Comparison of ENCODE assay signal across 15 cellular contexts in the genomic region with DNA sequence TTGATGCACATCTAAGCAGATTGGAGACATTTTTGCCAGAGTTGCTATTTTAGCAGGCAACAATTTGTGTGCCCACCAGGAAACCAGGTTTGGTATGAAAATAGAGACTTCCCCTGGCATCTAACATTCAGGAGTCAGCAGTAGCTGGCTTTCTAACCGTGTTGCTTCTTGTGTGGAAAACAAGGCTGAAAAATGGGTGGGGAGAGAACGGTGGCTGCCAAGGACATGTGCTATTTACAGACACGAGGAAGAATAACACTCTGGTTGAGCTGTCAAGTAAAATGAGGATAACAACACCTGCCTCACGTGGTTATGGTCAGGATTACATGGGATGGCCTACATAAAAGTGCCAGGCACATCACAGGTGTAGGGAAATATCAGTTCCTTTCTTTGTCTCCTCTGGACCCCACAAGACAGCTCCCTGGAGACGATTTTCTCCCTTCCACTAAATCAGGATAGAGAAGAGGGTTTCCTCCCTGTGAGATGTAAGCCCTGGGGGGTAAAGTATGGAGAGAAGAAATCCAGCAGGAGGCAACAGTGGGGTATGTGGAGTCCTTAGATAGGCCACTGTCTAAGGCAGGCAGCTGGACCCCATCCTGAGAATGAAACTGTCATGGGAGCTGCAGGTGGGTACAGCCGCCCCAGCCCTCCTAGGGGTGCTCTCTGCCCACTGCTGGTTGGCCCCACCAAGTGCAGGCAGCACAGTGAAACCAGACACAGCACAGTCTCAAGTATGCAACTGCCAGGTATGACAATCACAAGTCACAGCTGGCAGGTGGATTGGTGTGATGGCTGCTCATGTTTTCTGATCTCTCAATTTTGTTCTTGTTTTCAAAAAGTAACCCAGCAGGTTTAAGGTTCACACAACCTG.
DNase-seq lines count a peak whose midpoint lies in the region; ATAC-seq and TF ChIP-seq lines count a peak whose summit lies in the region.
"Had no signal": no experiment of that assay in that cellular context is flagged by ENCODE, and none has a peak within 500 bp of the region (broad histone marks: within the 10 kb centered on the region; RNA-seq: fewer than 3 reads in every experiment).

No MANE protein-coding gene starts in this region.

- H2AFZ ChIP-seq in PC-9, result no peak overlapping the region

- BruUV-seq in PC-9 (replicated peaks; lab: Mats Ljungman, UMichigan), result no TSS peak
- BruUV-seq in Caco-2 (replicated peaks; lab: Mats Ljungman, UMichigan), result no TSS peak

- H3K79me2 ChIP-seq in PC-9 (ENCODE audit: low read depth), result no peaks in the 10 kb centered on the region

- no peaks in the 10 kb centered on the region for H3K4me1 ChIP-seq in CD4-positive, CD25-positive, alpha-beta regulatory T cell (ENCODE audit: control insufficient read depth, insufficient read depth, low read length, poor library complexity, severe bottlenecking)
- H3K4me1 ChIP-seq in PC-9 (replicated peaks; ENCODE audit: insufficient read depth), result peaks cover 12% of the 10 kb centered on the region
- H3K4me1 ChIP-seq in Caco-2, result no peaks in the 10 kb centered on the region

- peak in 1 of 3 donors; percentile 34 for DNase-seq in CD4-positive, CD25-positive, alpha-beta regulatory T cell
- no peak for DNase-seq in PC-9
- no peak for DNase-seq in left colon
- DNase-seq in Caco-2, result no peak
- no peak for DNase-seq in COR-L47 (lab: John Stamatoyannopoulos, UW)
- no peak for DNase-seq in COLO668 (lab: John Stamatoyannopoulos, UW; ENCODE audit: unreplicated experiment)
- DNase-seq: activated CD4-positive, CD25-positive, alpha-beta regulatory T cell treated with anti-CD3 and anti-CD28 coated beads, Interleukin-2, amount 50 U/mL, for 72 hours; activated T-cell treated with anti-CD3 and anti-CD28 coated beads, Interleukin-2, amount 50 U/mL, for 72 hours; anterior cingulate cortex; DMS79 treated with DMSO at 0.1 percent for 48 hours; NCI-H2081 treated with DMSO at 0.1 percent for 48 hours; stimulated activated CD4-positive, alpha-beta T cell treated with anti-CD3 and anti-CD28 coated beads, Interleukin-4, amount 100 ng/mL, for 1 hour; stomach had no signal

- peaks cover 18% of the 10 kb centered on the region for H3K27me3 Mint-ChIP-seq in CD4-positive, CD25-positive, alpha-beta regulatory T cell
- no peaks in the 10 kb centered on the region for H3K27me3 Mint-ChIP-seq in Caco-2 (ENCODE audit: insufficient read depth, unreplicated experiment)

- H3K27me3 ChIP-seq in CD4-positive, CD25-positive, alpha-beta regulatory T cell (ENCODE audit: control insufficient read depth, insufficient read depth, low read length), result peaks cover 4% of the 10 kb centered on the region
- no peaks in the 10 kb centered on the region for H3K27me3 ChIP-seq in PC-9 (ENCODE audit: insufficient read depth, low read depth)
- no peaks in the 10 kb centered on the region for H3K27me3 ChIP-seq in Caco-2 (replicated peaks; ENCODE audit: control insufficient read depth, insufficient read depth, low read length)
- H3K27me3 ChIP-seq: stomach had no signal

- no peak for TF ChIP-seq CTCF in PC-9 (conservative IDR thresholded peaks at IDR 0.05)
- no peak for TF ChIP-seq CTCF in Caco-2 (IDR thresholded peaks at IDR 0.05; ENCODE audit: insufficient read depth in 1 of 2, low read depth in 1 of 2, low read length in 1 of 2, severe bottlenecking in 1 of 2, unreplicated experiment in 1 of 2)

- H3K36me3 ChIP-seq in CD4-positive, CD25-positive, alpha-beta regulatory T cell (ENCODE audit: control insufficient read depth, insufficient read depth, low read length), result no peaks in the 10 kb centered on the region
- H3K36me3 ChIP-seq in PC-9 (ENCODE audit: low read depth) (no peaks in the 10 kb centered on the region), Caco-2 (ENCODE audit: control insufficient read depth, insufficient read depth, low read length) (no peaks in the 10 kb centered on the region)
- H3K36me3 ChIP-seq: stomach had no signal

- no peaks in the 10 kb centered on the region for H4K20me1 ChIP-seq in PC-9 (ENCODE audit: insufficient read depth)

- peak; percentile 48 for ATAC-seq in CD4-positive, CD25-positive, alpha-beta regulatory T cell (ENCODE audit: low read depth in 2 of 2)
- peak; percentile 41 for ATAC-seq in GM18909 (IDR thresholded peaks at IDR 0.05; ENCODE audit: poor library complexity, unreplicated experiment)
- peak; percentile 67 for ATAC-seq in left colon
- no peak for ATAC-seq in HG03342 (IDR thresholded peaks at IDR 0.05; ENCODE audit: unreplicated experiment)

- H3K9me3 ChIP-seq in CD4-positive, CD25-positive, alpha-beta regulatory T cell (ENCODE audit: control insufficient read depth in 2 of 2, low read length in 2 of 2), result no peaks in the 10 kb centered on the region
- H3K9me3 ChIP-seq in PC-9 (ENCODE audit: insufficient read depth, low read depth) (no peaks in the 10 kb centered on the region), Caco-2 (no peaks in the 10 kb centered on the region)
- H3K9me3 ChIP-seq: stomach had no signal

- H3K27ac Mint-ChIP-seq in CD4-positive, CD25-positive, alpha-beta regulatory T cell, result peak overlapping the region in 1 of 3 donors; percentile 15
- H3K27ac Mint-ChIP-seq in Caco-2 (ENCODE audit: unreplicated experiment), result no peak overlapping the region
- H3K27ac Mint-ChIP-seq: activated T-cell treated with anti-CD3 and anti-CD28 coated beads, Interleukin-2, amount 50 U/mL, for 72 hours had no signal

- H3K36me3 Mint-ChIP-seq in CD4-positive, CD25-positive, alpha-beta regulatory T cell, result no peaks in the 10 kb centered on the region
- no peaks in the 10 kb centered on the region for H3K36me3 Mint-ChIP-seq in Caco-2 (ENCODE audit: insufficient read depth, unreplicated experiment)

- no peaks in the 10 kb centered on the region for H3K9me3 Mint-ChIP-seq in CD4-positive, CD25-positive, alpha-beta regulatory T cell
- H3K9me3 Mint-ChIP-seq in Caco-2 (ENCODE audit: unreplicated experiment), result no peaks in the 10 kb centered on the region
- H3K9me3 Mint-ChIP-seq: activated T-cell treated with anti-CD3 and anti-CD28 coated beads, Interleukin-2, amount 50 U/mL, for 72 hours had no signal

- no peak overlapping the region for H3K27ac ChIP-seq in CD4-positive, CD25-positive, alpha-beta regulatory T cell (ENCODE audit: insufficient read depth, low read length, poor library complexity, severe bottlenecking)
- no peak overlapping the region for H3K27ac ChIP-seq in PC-9

- intact Hi-C loops in PC-9 (cut with micrococcal nuclease; ENCODE audit: unreplicated experiment), result no loop called here
- intact Hi-C loops in left colon (cut with DNase I, micrococcal nuclease), result no loop called here
- intact Hi-C loops in Caco-2 (cut with micrococcal nuclease; ENCODE audit: unreplicated experiment), result no loop called here

- H3K4me3 ChIP-seq in CD4-positive, CD25-positive, alpha-beta regulatory T cell (ENCODE audit: low read depth, low read length), result no peak overlapping the region
- H3K4me3 ChIP-seq in PC-9, result no peak overlapping the region
- no peak overlapping the region for H3K4me3 ChIP-seq in Caco-2 (ENCODE audit: low read depth, low read length)
- H3K4me3 ChIP-seq: stomach had no signal

- H3K9me2 ChIP-seq in PC-9 (ENCODE audit: insufficient read depth), result no peaks in the 10 kb centered on the region

- POLR2A ChIA-PET in PC-9 (lab: Charles Lee; ENCODE audit: unreplicated experiment) (interaction anchor here (0.6 kb wide), 1 partner anchor 31 kb away, joined by 6 read pairs; no protein-coding TSS in a partner anchor), Caco-2 (lab: Charles Lee) (interaction anchor here (0.6 kb wide), 1 partner anchor 50 kb away, joined by 5 read pairs; no protein-coding TSS in a partner anchor)

- H3F3A ChIP-seq in PC-9 (ENCODE audit: insufficient read depth, low read depth), result peaks cover 5% of the 10 kb centered on the region; the same call in 1 of the 2 replicates

- CTCF ChIA-PET in PC-9 (lab: Charles Lee), result no interaction called here
- CTCF ChIA-PET in Caco-2 (lab: Charles Lee), result interaction anchor here (0.6 kb wide), 1 partner anchor 24 kb away, joined by 4 read pairs; no protein-coding TSS in a partner anchor

- no peak overlapping the region for H3K4me3 Mint-ChIP-seq in CD4-positive, CD25-positive, alpha-beta regulatory T cell
- no peak overlapping the region for H3K4me3 Mint-ChIP-seq in Caco-2 (ENCODE audit: unreplicated experiment)
- H3K4me3 Mint-ChIP-seq: activated T-cell treated with anti-CD3 and anti-CD28 coated beads, Interleukin-2, amount 50 U/mL, for 72 hours had no signal

- H3K4me1 Mint-ChIP-seq in CD4-positive, CD25-positive, alpha-beta regulatory T cell, result peaks cover 0 to 7% (median 4%) of the 10 kb centered on the region in 4 donors
- peaks cover 12% of the 10 kb centered on the region for H3K4me1 Mint-ChIP-seq in Caco-2 (ENCODE audit: low read depth, unreplicated experiment)

- peak overlapping the region; percentile 37; the same call in 1 of the 2 replicates for H3K4me2 ChIP-seq in PC-9
